28 cellular contexts compared by ENCODE assay signal in genomic region chr14:25472700-25473099, GRCh38.
"Had no signal": no experiment of that assay in that cellular context is flagged by ENCODE, and none has a peak within 500 bp of the region (broad histone marks: within the 10 kb centered on the region; RNA-seq: fewer than 3 reads in every experiment).

No MANE protein-coding gene starts in this region.

- H3K27me3 ChIP-seq: colonic mucosa, dorsolateral prefrontal cortex, esophagus muscularis mucosa, esophagus squamous epithelium, foreskin keratinocyte, gastrocnemius medialis, gastroesophageal sphincter, heart left ventricle, heart right ventricle had no signal

- H3K4me3 ChIP-seq: colonic mucosa, coronary artery, dorsolateral prefrontal cortex, esophagus muscularis mucosa, esophagus squamous epithelium, gastrocnemius medialis, gastroesophageal sphincter, heart left ventricle, heart right ventricle had no signal

- H3K9me3 ChIP-seq: colonic mucosa, esophagus muscularis mucosa, esophagus squamous epithelium, gastrocnemius medialis, gastroesophageal sphincter, heart left ventricle, heart right ventricle had no signal

- DNase-seq: colonic mucosa; cortex of kidney; dermis blood vessel endothelial cell; dorsolateral prefrontal cortex; effector CD4-positive, alpha-beta T cell; effector CD8-positive, alpha-beta T cell; effector memory CD4-positive, alpha-beta T cell; effector memory CD8-positive, alpha-beta T cell; endodermal cell; erythroblast; esophagus squamous epithelium; foreskin fibroblast; foreskin keratinocyte; foreskin melanocyte; gastrocnemius medialis; glutamatergic neuron; head of caudate nucleus; heart right ventricle had no signal

- ATAC-seq: effector memory CD8-positive, alpha-beta T cell; esophagus mucosa; foreskin keratinocyte; gastrocnemius medialis; gastroesophageal sphincter; heart left ventricle; heart right ventricle had no signal

- H3K36me3 ChIP-seq: colonic mucosa, esophagus muscularis mucosa, esophagus squamous epithelium, gastrocnemius medialis, gastroesophageal sphincter, heart left ventricle, heart right ventricle had no signal

- H3K27ac ChIP-seq: colonic mucosa, coronary artery, dorsolateral prefrontal cortex, epithelial cell of prostate, esophagus muscularis mucosa, esophagus squamous epithelium, foreskin keratinocyte, gastrocnemius medialis, gastroesophageal sphincter, heart left ventricle, heart right ventricle had no signal

- FAIRE-seq: colon, endometrium, endothelial cell of umbilical vein, frontal cortex had no signal

- H3K4me1 ChIP-seq: colonic mucosa, esophagus muscularis mucosa, esophagus squamous epithelium, foreskin keratinocyte, gastrocnemius medialis, gastroesophageal sphincter, heart left ventricle, heart right ventricle had no signal
